Comparison of ENCODE assay signal across 8 cellular contexts in genomic region chr5:109690456-109691247, GRCh38. TPM values are rescaled to one million over a fixed set of nuclear protein-coding genes. Genes with fewer than 3 reads are reported as not detected.
A peak's percentile ranks its signal among the peaks of the same experiment; 100 is the strongest.
DNase-seq lines count a peak whose midpoint lies in the region; ATAC-seq and TF ChIP-seq lines count a peak whose summit lies in the region.

No MANE protein-coding gene starts in this region.

- H3K9me3 Mint-ChIP-seq in natural killer cell, result no peaks in the 10 kb centered on the region

- peak overlapping the region; percentile 98 for H3K27ac ChIP-seq in RWPE1

- H3K27ac Mint-ChIP-seq in natural killer cell, result peak overlapping the region; percentile 85 to 93

- intact Hi-C loops in natural killer cell (cut with micrococcal nuclease), result loop anchor here (5.0 kb wide), 1 partner anchor 167 kb away; no protein-coding TSS in a partner anchor

- peak; percentile 95 for TF ChIP-seq CTCF in RWPE1 (conservative IDR thresholded peaks at IDR 0.05; ENCODE audit: low read depth)
- TF ChIP-seq CTCF in fibroblast of the aortic adventitia (IDR thresholded peaks at IDR 0.05; ENCODE audit: insufficient read depth, low read length), result peak; percentile 85
- peak; percentile 23 for TF ChIP-seq CTCF in natural killer cell (IDR thresholded peaks at IDR 0.05)

- POLR2A ChIA-PET in RWPE1 (lab: Yijun Ruan, JAX; ENCODE audit: low non-redundant PET), result interaction anchor here (0.6 to 0.7 kb wide), 2 partner anchors 187 to 1048 kb away, joined by 3 read pairs; partner anchors contain the start of gene SLC25A46

- peak overlapping the region; percentile 88 for H3K4me3 Mint-ChIP-seq in natural killer cell

- peak; percentile 94 for DNase-seq in Ammon's horn (ENCODE audit: low spot score)
- peak; percentile 73 for DNase-seq in HT1080 (ENCODE audit: low read depth)
- peak; percentile 73 for DNase-seq in RWPE1 (ENCODE audit: low spot score)
- DNase-seq in activated gamma-delta T cell (lab: John Stamatoyannopoulos, UW), result peak; percentile 33
- peak; percentile 84 for DNase-seq in fibroblast of the aortic adventitia (ENCODE audit: low read depth)
- peak; percentile 54 for DNase-seq in natural killer cell
- DNase-seq in stromal cell of bone marrow (ENCODE audit: low read depth), result peak; percentile 76

- peak overlapping the region; percentile 75 for H3K4me3 ChIP-seq in fibroblast of the aortic adventitia (ENCODE audit: low read depth, low read length)

- H3K36me3 Mint-ChIP-seq in natural killer cell, result no peaks in the 10 kb centered on the region

- H3K4me1 Mint-ChIP-seq in natural killer cell, result peaks cover 48 to 59% of the 10 kb centered on the region in 2 donors

- ATAC-seq in GM19324 (IDR thresholded peaks at IDR 0.05; ENCODE audit: low FRiP score, unreplicated experiment), result peak; percentile 21
- ATAC-seq in natural killer cell, result peak; percentile 36 to 57 (median 43)

- H3K27me3 Mint-ChIP-seq in natural killer cell (ENCODE audit: low read depth in 2 of 2), result peaks cover 0 to 6% of the 10 kb centered on the region in 2 donors

- CTCF ChIA-PET in RWPE1 (lab: Yijun Ruan, JAX), result interaction anchor here (0.5 to 1.0 kb wide), 12 partner anchors 9 to 884 kb away, joined by 3 to 5 read pairs (median 3); no protein-coding TSS in a partner anchor

RNA-seq across cellular contexts. Expression of gene MAN2A1, which starts 0.9 kb away (rescaled TPM):
- total RNA-seq in HT1080 (2014; rRNA removed; shearing (Covaris generic)), result 24.8 and 26.4 TPM in 2 replicates
- polyA plus RNA-seq in HT1080 (2015; cell fraction: cytosol; rRNA removed), result 24.0 and 34.2 TPM in 2 replicates
- 104 and 121 TPM in 2 replicates for polyA plus RNA-seq in HT1080 (2015; cell fraction: nucleus; rRNA removed)
- total RNA-seq in fibroblast of the aortic adventitia (ENCODE audit: low replicate concordance), result 62.3 and 63.9 TPM in 2 replicates
- 10 to 100 TPM; 44.9 to 54.2 (median 50.7) TPM for total RNA-seq in natural killer cell

Comparison
In these comparisons a context has a peak if more than half of its experiments do, and no peak if none do; other contexts are left out.
1. Peak in every context shown above with its lines: DNase-seq, ATAC-seq, H3K4me3 ChIP-seq and H3K27ac ChIP-seq.
2. DNase-seq: peak in every context shown above with its lines; median percentile 94 in Ammon's horn; 84 in fibroblast of the aortic adventitia; 76 in stromal cell of bone marrow; 73 in HT1080; 73 in RWPE1; 54 in natural killer cell; 33 in activated gamma-delta T cell.
3. CTCF ChIP-seq: peak in every context shown above with its lines; median percentile 95 in RWPE1; 85 in fibroblast of the aortic adventitia; 23 in natural killer cell.